In the genomic region with DNA sequence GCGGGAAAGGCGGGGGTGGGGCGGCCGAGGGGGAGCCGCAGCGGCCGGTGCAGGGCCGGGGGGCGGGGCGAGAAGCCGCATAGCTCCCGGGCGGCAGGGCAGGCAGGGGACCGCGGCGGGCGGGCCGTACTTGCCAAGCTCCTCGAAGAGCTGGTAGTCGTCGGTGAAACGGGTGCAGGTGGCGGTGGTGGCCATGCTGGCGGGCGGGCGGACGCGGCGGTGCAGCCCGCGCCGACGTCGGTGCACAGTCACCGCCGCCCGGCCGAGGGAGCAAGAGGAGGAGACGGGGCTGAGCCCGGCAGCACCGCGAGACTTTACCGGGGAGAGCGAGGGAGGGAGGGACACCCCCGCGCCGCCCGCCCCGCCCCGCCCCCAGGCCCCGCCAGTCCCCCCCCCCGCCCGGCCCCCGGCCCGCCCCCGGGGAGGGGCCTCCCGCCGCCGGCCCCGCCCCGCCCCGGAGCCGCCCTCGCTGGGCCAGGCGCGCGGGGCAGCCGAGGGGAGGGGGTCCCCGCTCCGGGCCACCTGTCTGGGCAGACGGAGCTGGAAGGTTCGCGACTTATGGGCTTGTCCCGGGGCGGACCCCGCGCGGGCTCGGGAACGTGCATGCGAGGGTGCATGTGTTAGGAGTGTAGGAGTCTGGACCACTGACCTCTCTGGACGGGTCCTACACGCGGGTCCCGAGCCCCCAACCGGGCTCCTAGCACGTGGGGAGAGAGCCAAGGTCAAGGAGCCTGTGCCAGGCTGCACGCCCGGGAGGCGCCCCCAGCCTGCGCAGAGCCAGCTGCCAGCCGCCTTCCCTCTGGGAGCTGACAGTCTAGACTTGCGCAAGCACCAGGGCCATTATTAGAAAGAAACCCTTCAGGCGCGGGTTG, we compare ENCODE assay signal across 8 cellular contexts.
DNase-seq lines count a peak whose midpoint lies in the region; ATAC-seq lines count a peak whose summit lies in the region.

A gene (minus strand): TSS at position 289 of the 872 bp plus-strand sequence. CDS start 94 bp downstream, at position 195.

- peak; percentile 74 for ATAC-seq in HG03025 (IDR thresholded peaks at IDR 0.05; ENCODE audit: low FRiP score, unreplicated experiment)

- DNase-seq in NCI-H524 (lab: John Stamatoyannopoulos, UW) (peak; percentile 8 to 58), NCI-H524 treated with DMSO at 0.1 percent for 48 hours (lab: John Stamatoyannopoulos, UW) (no peak), NCI-H345 (lab: John Stamatoyannopoulos, UW) (peak; percentile 78), caudate nucleus (lab: John Stamatoyannopoulos, UW) (peak in 52 of 61 donors; percentile 18 to 88 (median 52)), islet precursor cell (peak; percentile 89)
- peak; percentile 54 to 78 (median 64) for DNase-seq in activated CD4-positive, CD25-positive, alpha-beta regulatory T cell (lab: John Stamatoyannopoulos, UW)
- DNase-seq in stimulated activated CD4-positive, alpha-beta T cell treated with anti-CD3 and anti-CD28 coated beads, Interleukin-12 subunit alpha, Interleukin-12 subunit beta, amount 100 ng/mL, for 48 hours (ENCODE audit: low read depth in 2 of 3, low spot score in 1 of 3), result peak; percentile 56 to 74 (median 66)

- H3K27ac ChIP-seq in caudate nucleus (ENCODE audit: low read depth, low read length), result peak within 1 kb of the TSS; percentile 52
